21 cellular contexts compared by ENCODE assay signal in genomic region chr3:156533205-156533604, GRCh38. TPM values are rescaled to one million over a fixed set of nuclear protein-coding genes. Genes with fewer than 3 reads are reported as not detected.
DNase-seq lines count a peak whose midpoint lies in the region; FAIRE-seq and TF ChIP-seq lines count a peak whose summit lies in the region.
"Had no signal": no experiment of that assay in that cellular context is flagged by ENCODE, and none has a peak within 500 bp of the region (broad histone marks: within the 10 kb centered on the region; RNA-seq: fewer than 3 reads in every experiment).

No MANE protein-coding gene starts in this region.

- no peak overlapping the region for H3K18ac ChIP-seq in H1 (ENCODE audit: extremely low read depth, low read length)

- no peak overlapping the region for H3K23ac ChIP-seq in H1 (ENCODE audit: insufficient read length)

- H3K27ac ChIP-seq in AG04450 (ENCODE audit: low read depth, low read length) (peak overlapping the region; percentile 39), SJSA1 (peak overlapping the region; percentile 82), H1 (ENCODE audit: low read depth, low read length) (no peak overlapping the region), osteoblast (ENCODE audit: low read depth, low read length) (peak overlapping the region; percentile 90)
- H3K27ac ChIP-seq: colonic mucosa, PC-9 had no signal

- POLR2A ChIA-PET in AG04450 (lab: Yijun Ruan, JAX): interaction anchor here (0.6 kb wide), 1 partner anchor 552 kb away, joined by 3 read pairs; no protein-coding TSS in a partner anchor
- POLR2A ChIA-PET in H1 (lab: Charles Lee; ENCODE audit: partially characterized antibody): interaction anchor here (3.5 kb wide), 1 partner anchor 8 kb away, joined by 11 read pairs; no protein-coding TSS in a partner anchor

- H2BK12ac ChIP-seq in H1 (ENCODE audit: low read depth, low read length): peak overlapping the region; percentile 63; the same call in 1 of the 2 replicates

- no peaks in the 10 kb centered on the region for H3K23me2 ChIP-seq in H1 (ENCODE audit: low read depth, low read length)

- no peak for TF ChIP-seq CTCF in AG04450 (IDR thresholded peaks at IDR 0.05; ENCODE audit: low read depth, low read length)
- no peak for TF ChIP-seq CTCF in H1 (IDR thresholded peaks at IDR 0.05; ENCODE audit: control extremely low read depth in 1 of 3, insufficient read depth in 1 of 3, low read depth in 1 of 3, low read length in 3 of 3)
- no peak for TF ChIP-seq CTCF in osteoblast (IDR thresholded peaks at IDR 0.05; ENCODE audit: extremely low read depth, low read depth, low read length)

- DNase-seq in AG04450 (ENCODE audit: low read depth, low spot score) (no peak), SJSA1 (ENCODE audit: low read depth in 1 of 2, low spot score in 2 of 2) (peak; percentile 70 to 85), H1 (ENCODE audit: low read depth in 1 of 2, low spot score in 2 of 2) (no peak), osteoblast (ENCODE audit: insufficient read length, low spot score, missing footprints) (no peak), KBM-7 (no peak), HPDE6-E6E7 (ENCODE audit: extremely low spot score) (no peak), activated gamma-delta T cell treated with Interleukin-2 at 50 U/mL for 16 hours (no peak)
- no peak for DNase-seq in stimulated activated naive CD4-positive, alpha-beta T cell (lab: John Stamatoyannopoulos, UW)
- DNase-seq: activated CD4-positive, alpha-beta T cell treated with anti-CD3 and anti-CD28 coated beads, Interleukin-2, amount 50 U/mL, for 4 hours; activated naive CD4-positive, alpha-beta T cell; colonic mucosa; foreskin melanocyte; H9; MM.1S; mucosa of descending colon; NCI-H1694 treated with DMSO at 0.1 percent for 48 hours; NCI-H2227 treated with DMSO at 0.1 percent for 48 hours; PC-9; stimulated activated naive CD8-positive, alpha-beta T cell treated with anti-CD3 and anti-CD28 coated beads, Interleukin-15, amount 100 ng/mL, for 72 hours; uterus had no signal

- H3K4me3 ChIP-seq in AG04450 (ENCODE audit: low read depth, low read length): no peak overlapping the region
- H3K4me3 ChIP-seq in SJSA1: no peak overlapping the region
- H3K4me3 ChIP-seq in H1 (ENCODE audit: extremely low read depth in 1 of 4, insufficient read depth in 2 of 4, low read depth in 3 of 4, low read length in 4 of 4): no peak overlapping the region
- no peak overlapping the region for H3K4me3 ChIP-seq in osteoblast (ENCODE audit: insufficient read depth, low read length)
- H3K4me3 ChIP-seq: colonic mucosa, mucosa of descending colon, PC-9, uterus had no signal

- peaks cover 1% of the 10 kb centered on the region for H3K36me3 ChIP-seq in SJSA1
- peaks cover 0 to 2% (median 0%) of the 10 kb centered on the region in 4 experiments; a peak in 3 of 8 replicates for H3K36me3 ChIP-seq in H1 (ENCODE audit: control insufficient read depth in 2 of 4, insufficient read depth in 4 of 4, low read length in 3 of 4)
- peaks cover 3% of the 10 kb centered on the region for H3K36me3 ChIP-seq in osteoblast (ENCODE audit: insufficient read depth, low read length)
- H3K36me3 ChIP-seq: colonic mucosa, uterus had no signal

- H2BK20ac ChIP-seq in H1 (ENCODE audit: low read length): no peak overlapping the region

- H3K4ac ChIP-seq in H1 (replicated peaks; ENCODE audit: insufficient read length, low read depth, low read length): no peak overlapping the region

- H3K79me1 ChIP-seq in H1 (ENCODE audit: low read depth, low read length): no peaks in the 10 kb centered on the region; the same call in 1 of the 2 replicates

- in situ Hi-C loops in KBM-7 (cut with MboI; ENCODE audit: low pct_unique_long_range_greater_than_20kb, low sequenced_read_pairs): loop anchor here (25.0 kb wide), 1 partner anchor 554 kb away; no protein-coding TSS in a partner anchor

- CTCF ChIA-PET in AG04450 (lab: Charles Lee) (interaction anchor here (1.1 to 1.2 kb wide), 2 partner anchors 23 to 382 kb away, joined by 3 to 5 read pairs; no protein-coding TSS in a partner anchor), H1 (lab: Charles Lee; ENCODE audit: partially characterized antibody) (interaction anchor here (1.1 to 1.9 kb wide), 2 partner anchors 16 to 59 kb away, joined by 3 to 7 read pairs; no protein-coding TSS in a partner anchor)

- WGBS in H1 (ENCODE audit: extremely low coverage in 1 of 2, insufficient coverage in 1 of 2, insufficient read length in 1 of 2, insufficient replicate concordance in 2 of 2, low coverage in 1 of 2, low lambda C conversion rate in 2 of 2, missing lambda C conversion rate in 1 of 2), 2 experiments: 97% methylated on average over 4 of the region's 4 CpGs; no CpG with 5 or more reads in 1 of the 2 experiments

- H3K27me3 ChIP-seq in AG04450 (ENCODE audit: control insufficient read depth, insufficient read depth, low read length) (no peaks in the 10 kb centered on the region), SJSA1 (replicated peaks) (no peaks in the 10 kb centered on the region), H1 (replicated peaks in 1 of 4; ENCODE audit: control insufficient read depth in 3 of 4, extremely low read depth in 1 of 4, insufficient read depth in 3 of 4, low read length in 3 of 4) (no peaks in the 10 kb centered on the region), osteoblast (ENCODE audit: insufficient read depth, low read length) (no peaks in the 10 kb centered on the region)
- H3K27me3 ChIP-seq: colonic mucosa, uterus had no signal

- no peak overlapping the region for H3K56ac ChIP-seq in H1 (replicated peaks; ENCODE audit: insufficient read length, low read depth, low read length)

- peak overlapping the region; percentile 77; the same call in 1 of the 2 replicates for H2AK5ac ChIP-seq in H1 (ENCODE audit: low read depth, low read length)

- H4K91ac ChIP-seq in H1 (replicated peaks; ENCODE audit: insufficient read length, low read length): no peak overlapping the region

- no peaks in the 10 kb centered on the region for H4K20me1 ChIP-seq in H1 (replicated peaks in 1 of 2; ENCODE audit: control insufficient read depth in 1 of 2, insufficient read depth in 2 of 2, low read length in 2 of 2)
- H4K20me1 ChIP-seq in osteoblast (ENCODE audit: insufficient read depth, low read length): peaks cover 3% of the 10 kb centered on the region

- no peaks in the 10 kb centered on the region for H3K79me2 ChIP-seq in H1 (ENCODE audit: control insufficient read depth in 1 of 2, insufficient read depth in 2 of 2, low read length in 2 of 2)
- no peaks in the 10 kb centered on the region for H3K79me2 ChIP-seq in osteoblast (ENCODE audit: insufficient read depth, low read length)

- H3K4me2 ChIP-seq in H1 (ENCODE audit: insufficient read depth in 1 of 2, low read depth in 2 of 2, low read length in 2 of 2) (no peak overlapping the region), osteoblast (ENCODE audit: insufficient read depth, low read length) (no peak overlapping the region)
- H3K4me2 ChIP-seq: PC-9 had no signal

- no peak overlapping the region for H2AFZ ChIP-seq in H1 (ENCODE audit: low read length)
- H2AFZ ChIP-seq in osteoblast (ENCODE audit: low read length): no peak overlapping the region
- H2AFZ ChIP-seq: PC-9 had no signal

- no peaks in the 10 kb centered on the region for H3K9me3 ChIP-seq in AG04450 (ENCODE audit: control insufficient read depth, insufficient read depth, low read length)
- no peaks in the 10 kb centered on the region for H3K9me3 ChIP-seq in SJSA1 (replicated peaks)
- no peaks in the 10 kb centered on the region for H3K9me3 ChIP-seq in H1 (ENCODE audit: insufficient read depth in 2 of 2, low read depth in 1 of 2, low read length in 1 of 2)
- no peaks in the 10 kb centered on the region for H3K9me3 ChIP-seq in osteoblast (ENCODE audit: low read depth, low read length)
- H3K9me3 ChIP-seq: colonic mucosa, mucosa of descending colon, uterus had no signal

- no peak for TF ChIP-seq EP300 in H1 (IDR thresholded peaks at IDR 0.05; ENCODE audit: borderline replicate concordance in 1 of 2, low read depth in 2 of 2, low read length in 2 of 2)

- FAIRE-seq in H1 (lab: Jason Lieb, UNC): no peak
- FAIRE-seq: GM12892 had no signal

- H4K8ac ChIP-seq in H1 (ENCODE audit: extremely low read depth, insufficient read depth, low read length): no peak overlapping the region

- H3K4me1 ChIP-seq in SJSA1 (replicated peaks) (peaks cover 58% of the 10 kb centered on the region), H1 (replicated peaks in 1 of 4; ENCODE audit: control insufficient read depth in 3 of 4, insufficient read depth in 4 of 4, low read length in 3 of 4) (peaks cover 0 to 3% (median under 1%) of the 10 kb centered on the region in 4 experiments; a peak in 3 of 7 replicates), osteoblast (ENCODE audit: insufficient read depth, low read length) (peaks cover 25% of the 10 kb centered on the region)
- H3K4me1 ChIP-seq: colonic mucosa had no signal

- no peak overlapping the region for H3K14ac ChIP-seq in H1 (ENCODE audit: insufficient read length)

- H2BK120ac ChIP-seq in H1 (replicated peaks; ENCODE audit: low read depth, low read length): no peak overlapping the region

- TF ChIP-seq POLR2A in H1 (IDR thresholded peaks at IDR 0.05; ENCODE audit: control extremely low read depth in 1 of 2, low read depth in 2 of 2, low read length in 2 of 2): no peak

- H2BK15ac ChIP-seq in H1 (ENCODE audit: low read length): no peak overlapping the region

- no peak overlapping the region for H4K5ac ChIP-seq in H1 (ENCODE audit: insufficient read length, low read depth, low read length)

- 0 out of 2 replicates have a peak overlapping the region, but pooled peaks have one; percentile 10 for H2BK5ac ChIP-seq in H1 (ENCODE audit: low read depth, low read length)

- no peak overlapping the region for H3K9ac ChIP-seq in H1 (replicated peaks in 1 of 4; ENCODE audit: extremely low read depth in 1 of 4, low read depth in 3 of 4, low read length in 3 of 4)

- no peak for TF ChIP-seq RAD21 in H1 (IDR thresholded peaks at IDR 0.05 in 1 of 2, conservative IDR thresholded peaks at IDR 0.05 in 1 of 2; ENCODE audit: low read depth in 2 of 2, low read length in 2 of 2)

TF ChIP-seq in H1, 55 proteins besides CTCF, POLR2A, EP300 and RAD21 (continues in another document):
- TF ChIP-seq POU5F1 (IDR thresholded peaks at IDR 0.05; ENCODE audit: low read depth, low read length): no peak
- TF ChIP-seq POLR2AphosphoS5 (IDR thresholded peaks at IDR 0.05; ENCODE audit: low read depth, low read length): 0 out of 2 replicates have a peak, but pooled peaks have one; percentile 30

RNA-seq across cellular contexts. Expression of gene SSR3, which starts 21.7 kb away (rescaled TPM):
- 293 and 328 TPM in 2 replicates for polyA plus RNA-seq in AG04450 (2011; rRNA removed)
- polyA minus RNA-seq in AG04450 (2011; rRNA and poly(A)+ RNA removed): 381 and 413 TPM in 2 replicates
- total RNA-seq in SJSA1 (2014; rRNA removed; shearing (Covaris generic)): 233 and 323 TPM in 2 replicates
- 192 and 208 TPM in 2 replicates for total RNA-seq in H1 (2021; fragmentation: NEBNext Ultra II Directional; extraction: Animal tissue kit (Norgen Biotek cat#: 25700))
- polyA plus RNA-seq in H1 (2011; rRNA removed): 59.5 and 92.7 TPM in 2 replicates
- polyA plus RNA-seq in H1 (2011; cell fraction: cytosol; rRNA removed): 99.6 TPM
- polyA plus RNA-seq in H1 (2011; cell fraction: nucleus; rRNA removed): 57.0 TPM
- polyA plus RNA-seq in H1 (2012, experiment 1 of 2): 148 to 207 TPM (median 175 TPM) in 4 replicates
- 41.6 TPM for polyA plus RNA-seq in H1 (2012, experiment 2 of 2)
- 170 TPM for polyA plus RNA-seq in H1 (2013, experiment 1 of 2)
- 242 TPM for polyA plus RNA-seq in H1 (2013, experiment 2 of 2)
- polyA minus RNA-seq in H1 (2011; rRNA and poly(A)+ RNA removed): 341 and 408 TPM in 2 replicates
- polyA minus RNA-seq in H1 (2011; cell fraction: cytosol; rRNA and poly(A)+ RNA removed): 82.1 TPM
- polyA minus RNA-seq in H1 (2011; cell fraction: nucleus; rRNA and poly(A)+ RNA removed): 136 TPM
- total RNA-seq in osteoblast: 212 and 220 TPM in 2 replicates

Comparison
In these comparisons a context has a peak if more than half of its experiments do, and no peak if none do; other contexts are left out.
1. DNase-seq: peak in SJSA1 (2 of 2); none in AG04450 (single experiment), H1 (0 of 2), osteoblast (single experiment), KBM-7 (single experiment), HPDE6-E6E7 (single experiment), stimulated activated naive CD4-positive, alpha-beta T cell (0 of 6) and activated gamma-delta T cell treated with Interleukin-2 at 50 U/mL for 16 hours (single experiment).